1 cellular context compared by ENCODE assay signal in the genomic region with DNA sequence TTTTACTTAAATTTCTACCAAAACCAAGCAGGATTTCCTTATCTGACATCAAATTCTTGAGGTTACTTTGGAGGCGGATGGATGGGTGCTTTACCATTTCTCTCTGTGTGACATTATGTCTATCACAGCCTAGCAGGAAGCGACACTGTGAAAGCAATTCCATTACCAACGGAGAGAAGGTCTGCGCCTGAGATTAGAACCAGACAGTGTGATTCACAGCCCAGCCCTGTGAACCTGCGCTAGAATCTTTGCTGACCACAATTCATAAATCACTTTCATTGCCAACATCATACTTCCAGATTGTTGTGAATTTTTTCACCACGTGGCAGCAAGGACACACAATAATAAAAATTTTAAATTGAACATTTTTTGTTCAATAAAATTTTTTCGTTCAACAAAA.
TF ChIP-seq lines count a peak whose summit lies in the region.

No MANE protein-coding gene starts in this region.

TF ChIP-seq in K562, 482 proteins besides CTCF, POLR2A, EP300 and RAD21 (continued from another document and continues in another):
- TF ChIP-seq, protein P1, sequence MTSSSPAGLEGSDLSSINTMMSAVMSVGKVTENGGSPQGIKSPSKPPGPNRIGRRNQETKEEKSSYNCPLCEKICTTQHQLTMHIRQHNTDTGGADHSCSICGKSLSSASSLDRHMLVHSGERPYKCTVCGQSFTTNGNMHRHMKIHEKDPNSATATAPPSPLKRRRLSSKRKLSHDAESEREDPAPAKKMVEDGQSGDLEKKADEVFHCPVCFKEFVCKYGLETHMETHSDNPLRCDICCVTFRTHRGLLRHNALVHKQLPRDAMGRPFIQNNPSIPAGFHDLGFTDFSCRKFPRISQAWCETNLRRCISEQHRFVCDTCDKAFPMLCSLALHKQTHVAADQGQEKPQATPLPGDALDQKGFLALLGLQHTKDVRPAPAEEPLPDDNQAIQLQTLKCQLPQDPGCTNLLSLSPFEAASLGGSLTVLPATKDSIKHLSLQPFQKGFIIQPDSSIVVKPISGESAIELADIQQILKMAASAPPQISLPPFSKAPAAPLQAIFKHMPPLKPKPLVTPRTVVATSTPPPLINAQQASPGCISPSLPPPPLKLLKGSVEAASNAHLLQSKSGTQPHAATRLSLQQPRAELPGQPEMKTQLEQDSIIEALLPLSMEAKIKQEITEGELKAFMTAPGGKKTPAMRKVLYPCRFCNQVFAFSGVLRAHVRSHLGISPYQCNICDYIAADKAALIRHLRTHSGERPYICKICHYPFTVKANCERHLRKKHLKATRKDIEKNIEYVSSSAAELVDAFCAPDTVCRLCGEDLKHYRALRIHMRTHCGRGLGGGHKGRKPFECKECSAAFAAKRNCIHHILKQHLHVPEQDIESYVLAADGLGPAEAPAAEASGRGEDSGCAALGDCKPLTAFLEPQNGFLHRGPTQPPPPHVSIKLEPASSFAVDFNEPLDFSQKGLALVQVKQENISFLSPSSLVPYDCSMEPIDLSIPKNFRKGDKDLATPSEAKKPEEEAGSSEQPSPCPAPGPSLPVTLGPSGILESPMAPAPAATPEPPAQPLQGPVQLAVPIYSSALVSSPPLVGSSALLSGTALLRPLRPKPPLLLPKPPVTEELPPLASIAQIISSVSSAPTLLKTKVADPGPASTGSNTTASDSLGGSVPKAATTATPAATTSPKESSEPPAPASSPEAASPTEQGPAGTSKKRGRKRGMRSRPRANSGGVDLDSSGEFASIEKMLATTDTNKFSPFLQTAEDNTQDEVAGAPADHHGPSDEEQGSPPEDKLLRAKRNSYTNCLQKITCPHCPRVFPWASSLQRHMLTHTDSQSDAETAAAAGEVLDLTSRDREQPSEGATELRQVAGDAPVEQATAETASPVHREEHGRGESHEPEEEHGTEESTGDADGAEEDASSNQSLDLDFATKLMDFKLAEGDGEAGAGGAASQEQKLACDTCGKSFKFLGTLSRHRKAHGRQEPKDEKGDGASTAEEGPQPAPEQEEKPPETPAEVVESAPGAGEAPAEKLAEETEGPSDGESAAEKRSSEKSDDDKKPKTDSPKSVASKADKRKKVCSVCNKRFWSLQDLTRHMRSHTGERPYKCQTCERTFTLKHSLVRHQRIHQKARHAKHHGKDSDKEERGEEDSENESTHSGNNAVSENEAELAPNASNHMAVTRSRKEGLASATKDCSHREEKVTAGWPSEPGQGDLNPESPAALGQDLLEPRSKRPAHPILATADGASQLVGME (CRISPR knock-in tag; IDR thresholded peaks at IDR 0.05): no peak
- TF ChIP-seq, protein P2, sequence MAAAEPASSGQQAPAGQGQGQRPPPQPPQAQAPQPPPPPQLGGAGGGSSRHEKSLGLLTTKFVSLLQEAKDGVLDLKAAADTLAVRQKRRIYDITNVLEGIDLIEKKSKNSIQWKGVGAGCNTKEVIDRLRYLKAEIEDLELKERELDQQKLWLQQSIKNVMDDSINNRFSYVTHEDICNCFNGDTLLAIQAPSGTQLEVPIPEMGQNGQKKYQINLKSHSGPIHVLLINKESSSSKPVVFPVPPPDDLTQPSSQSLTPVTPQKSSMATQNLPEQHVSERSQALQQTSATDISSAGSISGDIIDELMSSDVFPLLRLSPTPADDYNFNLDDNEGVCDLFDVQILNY (CRISPR knock-in tag; IDR thresholded peaks at IDR 0.05): no peak
- TF ChIP-seq TCF3 (CRISPR knock-in tag; IDR thresholded peaks at IDR 0.05): peak; percentile 93
- TF ChIP-seq FIP1L1 (IDR thresholded peaks at IDR 0.05; ENCODE audit: low read depth, low read length, poor library complexity, severe bottlenecking): no peak
- TF ChIP-seq TRIM28 (IDR thresholded peaks at IDR 0.05): no peak
- no peak for TF ChIP-seq SRF (CRISPR knock-in tag; IDR thresholded peaks at IDR 0.05)
- TF ChIP-seq, protein P3, sequence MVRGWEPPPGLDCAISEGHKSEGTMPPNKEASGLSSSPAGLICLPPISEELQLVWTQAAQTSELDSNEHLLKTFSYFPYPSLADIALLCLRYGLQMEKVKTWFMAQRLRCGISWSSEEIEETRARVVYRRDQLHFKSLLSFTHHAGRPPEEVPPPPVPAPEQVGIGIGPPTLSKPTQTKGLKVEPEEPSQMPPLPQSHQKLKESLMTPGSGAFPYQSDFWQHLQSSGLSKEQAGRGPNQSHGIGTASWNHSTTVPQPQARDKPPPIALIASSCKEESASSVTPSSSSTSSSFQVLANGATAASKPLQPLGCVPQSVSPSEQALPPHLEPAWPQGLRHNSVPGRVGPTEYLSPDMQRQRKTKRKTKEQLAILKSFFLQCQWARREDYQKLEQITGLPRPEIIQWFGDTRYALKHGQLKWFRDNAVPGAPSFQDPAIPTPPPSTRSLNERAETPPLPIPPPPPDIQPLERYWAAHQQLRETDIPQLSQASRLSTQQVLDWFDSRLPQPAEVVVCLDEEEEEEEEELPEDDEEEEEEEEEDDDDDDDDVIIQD (CRISPR knock-in tag; IDR thresholded peaks at IDR 0.05): no peak
- TF ChIP-seq, protein P4, sequence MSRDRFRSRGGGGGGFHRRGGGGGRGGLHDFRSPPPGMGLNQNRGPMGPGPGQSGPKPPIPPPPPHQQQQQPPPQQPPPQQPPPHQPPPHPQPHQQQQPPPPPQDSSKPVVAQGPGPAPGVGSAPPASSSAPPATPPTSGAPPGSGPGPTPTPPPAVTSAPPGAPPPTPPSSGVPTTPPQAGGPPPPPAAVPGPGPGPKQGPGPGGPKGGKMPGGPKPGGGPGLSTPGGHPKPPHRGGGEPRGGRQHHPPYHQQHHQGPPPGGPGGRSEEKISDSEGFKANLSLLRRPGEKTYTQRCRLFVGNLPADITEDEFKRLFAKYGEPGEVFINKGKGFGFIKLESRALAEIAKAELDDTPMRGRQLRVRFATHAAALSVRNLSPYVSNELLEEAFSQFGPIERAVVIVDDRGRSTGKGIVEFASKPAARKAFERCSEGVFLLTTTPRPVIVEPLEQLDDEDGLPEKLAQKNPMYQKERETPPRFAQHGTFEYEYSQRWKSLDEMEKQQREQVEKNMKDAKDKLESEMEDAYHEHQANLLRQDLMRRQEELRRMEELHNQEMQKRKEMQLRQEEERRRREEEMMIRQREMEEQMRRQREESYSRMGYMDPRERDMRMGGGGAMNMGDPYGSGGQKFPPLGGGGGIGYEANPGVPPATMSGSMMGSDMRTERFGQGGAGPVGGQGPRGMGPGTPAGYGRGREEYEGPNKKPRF (IDR thresholded peaks at IDR 0.05; ENCODE audit: low read depth, low read length): no peak
- no peak; the same call in 1 of the 2 replicates for TF ChIP-seq BACH1 (tag; IDR thresholded peaks at IDR 0.05)
- TF ChIP-seq FUS (optimal IDR thresholded peaks at IDR 0.05; ENCODE audit: low read depth, low read length): no peak
- TF ChIP-seq NELFE (IDR thresholded peaks at IDR 0.05; ENCODE audit: insufficient read depth, insufficient read length): no peak
- TF ChIP-seq NR2F6 (CRISPR knock-in tag; IDR thresholded peaks at IDR 0.05): no peak
- TF ChIP-seq HEY1 (CRISPR knock-in tag; IDR thresholded peaks at IDR 0.05; ENCODE audit: borderline replicate concordance): no peak
- no peak for TF ChIP-seq TAF1 (IDR thresholded peaks at IDR 0.05; ENCODE audit: control insufficient read depth, extremely low read depth, insufficient read depth, low read length, severe bottlenecking)
- no peak for TF ChIP-seq CBX8 (IDR thresholded peaks at IDR 0.05; ENCODE audit: borderline replicate concordance, extremely low read depth, low read depth, low read length, poor library complexity, severe bottlenecking)
- TF ChIP-seq ATF1 (CRISPR knock-in tag; IDR thresholded peaks at IDR 0.05): no peak
- peak; percentile 57; the same call in 1 of the 2 replicates for TF ChIP-seq ATF1 (tag; IDR thresholded peaks at IDR 0.05)
- no peak for TF ChIP-seq SLC30A9 (CRISPR knock-in tag; IDR thresholded peaks at IDR 0.05)
- no peak for TF ChIP-seq MECOM (CRISPR knock-in tag; IDR thresholded peaks at IDR 0.05)
- TF ChIP-seq CHD1 (IDR thresholded peaks at IDR 0.05; ENCODE audit: low read length): no peak
- no peak for TF ChIP-seq ZNF121 (CRISPR knock-in tag; conservative IDR thresholded peaks at IDR 0.05)
- TF ChIP-seq, protein P5, sequence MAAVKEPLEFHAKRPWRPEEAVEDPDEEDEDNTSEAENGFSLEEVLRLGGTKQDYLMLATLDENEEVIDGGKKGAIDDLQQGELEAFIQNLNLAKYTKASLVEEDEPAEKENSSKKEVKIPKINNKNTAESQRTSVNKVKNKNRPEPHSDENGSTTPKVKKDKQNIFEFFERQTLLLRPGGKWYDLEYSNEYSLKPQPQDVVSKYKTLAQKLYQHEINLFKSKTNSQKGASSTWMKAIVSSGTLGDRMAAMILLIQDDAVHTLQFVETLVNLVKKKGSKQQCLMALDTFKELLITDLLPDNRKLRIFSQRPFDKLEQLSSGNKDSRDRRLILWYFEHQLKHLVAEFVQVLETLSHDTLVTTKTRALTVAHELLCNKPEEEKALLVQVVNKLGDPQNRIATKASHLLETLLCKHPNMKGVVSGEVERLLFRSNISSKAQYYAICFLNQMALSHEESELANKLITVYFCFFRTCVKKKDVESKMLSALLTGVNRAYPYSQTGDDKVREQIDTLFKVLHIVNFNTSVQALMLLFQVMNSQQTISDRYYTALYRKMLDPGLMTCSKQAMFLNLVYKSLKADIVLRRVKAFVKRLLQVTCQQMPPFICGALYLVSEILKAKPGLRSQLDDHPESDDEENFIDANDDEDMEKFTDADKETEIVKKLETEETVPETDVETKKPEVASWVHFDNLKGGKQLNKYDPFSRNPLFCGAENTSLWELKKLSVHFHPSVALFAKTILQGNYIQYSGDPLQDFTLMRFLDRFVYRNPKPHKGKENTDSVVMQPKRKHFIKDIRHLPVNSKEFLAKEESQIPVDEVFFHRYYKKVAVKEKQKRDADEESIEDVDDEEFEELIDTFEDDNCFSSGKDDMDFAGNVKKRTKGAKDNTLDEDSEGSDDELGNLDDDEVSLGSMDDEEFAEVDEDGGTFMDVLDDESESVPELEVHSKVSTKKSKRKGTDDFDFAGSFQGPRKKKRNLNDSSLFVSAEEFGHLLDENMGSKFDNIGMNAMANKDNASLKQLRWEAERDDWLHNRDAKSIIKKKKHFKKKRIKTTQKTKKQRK (IDR thresholded peaks at IDR 0.05; ENCODE audit: borderline replicate concordance, low read depth, low read length): no peak
- TF ChIP-seq, protein P6, sequence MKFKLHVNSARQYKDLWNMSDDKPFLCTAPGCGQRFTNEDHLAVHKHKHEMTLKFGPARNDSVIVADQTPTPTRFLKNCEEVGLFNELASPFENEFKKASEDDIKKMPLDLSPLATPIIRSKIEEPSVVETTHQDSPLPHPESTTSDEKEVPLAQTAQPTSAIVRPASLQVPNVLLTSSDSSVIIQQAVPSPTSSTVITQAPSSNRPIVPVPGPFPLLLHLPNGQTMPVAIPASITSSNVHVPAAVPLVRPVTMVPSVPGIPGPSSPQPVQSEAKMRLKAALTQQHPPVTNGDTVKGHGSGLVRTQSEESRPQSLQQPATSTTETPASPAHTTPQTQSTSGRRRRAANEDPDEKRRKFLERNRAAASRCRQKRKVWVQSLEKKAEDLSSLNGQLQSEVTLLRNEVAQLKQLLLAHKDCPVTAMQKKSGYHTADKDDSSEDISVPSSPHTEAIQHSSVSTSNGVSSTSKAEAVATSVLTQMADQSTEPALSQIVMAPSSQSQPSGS (CRISPR knock-in tag; IDR thresholded peaks at IDR 0.05): no peak
- TF ChIP-seq, protein P7, sequence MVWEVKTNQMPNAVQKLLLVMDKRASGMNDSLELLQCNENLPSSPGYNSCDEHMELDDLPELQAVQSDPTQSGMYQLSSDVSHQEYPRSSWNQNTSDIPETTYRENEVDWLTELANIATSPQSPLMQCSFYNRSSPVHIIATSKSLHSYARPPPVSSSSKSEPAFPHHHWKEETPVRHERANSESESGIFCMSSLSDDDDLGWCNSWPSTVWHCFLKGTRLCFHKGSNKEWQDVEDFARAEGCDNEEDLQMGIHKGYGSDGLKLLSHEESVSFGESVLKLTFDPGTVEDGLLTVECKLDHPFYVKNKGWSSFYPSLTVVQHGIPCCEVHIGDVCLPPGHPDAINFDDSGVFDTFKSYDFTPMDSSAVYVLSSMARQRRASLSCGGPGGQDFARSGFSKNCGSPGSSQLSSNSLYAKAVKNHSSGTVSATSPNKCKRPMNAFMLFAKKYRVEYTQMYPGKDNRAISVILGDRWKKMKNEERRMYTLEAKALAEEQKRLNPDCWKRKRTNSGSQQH (CRISPR knock-in tag; IDR thresholded peaks at IDR 0.05): no peak
- TF ChIP-seq NCOA4 (IDR thresholded peaks at IDR 0.05; ENCODE audit: partially characterized antibody): no peak
- TF ChIP-seq, protein P8, sequence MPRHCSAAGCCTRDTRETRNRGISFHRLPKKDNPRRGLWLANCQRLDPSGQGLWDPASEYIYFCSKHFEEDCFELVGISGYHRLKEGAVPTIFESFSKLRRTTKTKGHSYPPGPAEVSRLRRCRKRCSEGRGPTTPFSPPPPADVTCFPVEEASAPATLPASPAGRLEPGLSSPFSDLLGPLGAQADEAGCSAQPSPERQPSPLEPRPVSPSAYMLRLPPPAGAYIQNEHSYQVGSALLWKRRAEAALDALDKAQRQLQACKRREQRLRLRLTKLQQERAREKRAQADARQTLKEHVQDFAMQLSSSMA (CRISPR knock-in tag; IDR thresholded peaks at IDR 0.05): no peak
- TF ChIP-seq, protein P9, sequence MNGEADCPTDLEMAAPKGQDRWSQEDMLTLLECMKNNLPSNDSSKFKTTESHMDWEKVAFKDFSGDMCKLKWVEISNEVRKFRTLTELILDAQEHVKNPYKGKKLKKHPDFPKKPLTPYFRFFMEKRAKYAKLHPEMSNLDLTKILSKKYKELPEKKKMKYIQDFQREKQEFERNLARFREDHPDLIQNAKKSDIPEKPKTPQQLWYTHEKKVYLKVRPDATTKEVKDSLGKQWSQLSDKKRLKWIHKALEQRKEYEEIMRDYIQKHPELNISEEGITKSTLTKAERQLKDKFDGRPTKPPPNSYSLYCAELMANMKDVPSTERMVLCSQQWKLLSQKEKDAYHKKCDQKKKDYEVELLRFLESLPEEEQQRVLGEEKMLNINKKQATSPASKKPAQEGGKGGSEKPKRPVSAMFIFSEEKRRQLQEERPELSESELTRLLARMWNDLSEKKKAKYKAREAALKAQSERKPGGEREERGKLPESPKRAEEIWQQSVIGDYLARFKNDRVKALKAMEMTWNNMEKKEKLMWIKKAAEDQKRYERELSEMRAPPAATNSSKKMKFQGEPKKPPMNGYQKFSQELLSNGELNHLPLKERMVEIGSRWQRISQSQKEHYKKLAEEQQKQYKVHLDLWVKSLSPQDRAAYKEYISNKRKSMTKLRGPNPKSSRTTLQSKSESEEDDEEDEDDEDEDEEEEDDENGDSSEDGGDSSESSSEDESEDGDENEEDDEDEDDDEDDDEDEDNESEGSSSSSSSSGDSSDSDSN (IDR thresholded peaks at IDR 0.05; ENCODE audit: borderline replicate concordance in 1 of 2, low read depth in 2 of 2, low read length in 2 of 2): no peak
- no peak for TF ChIP-seq PHF20 (IDR thresholded peaks at IDR 0.05; ENCODE audit: partially characterized antibody)
- TF ChIP-seq ZNF717 (CRISPR knock-in tag; IDR thresholded peaks at IDR 0.05): no peak
- TF ChIP-seq, protein P10, sequence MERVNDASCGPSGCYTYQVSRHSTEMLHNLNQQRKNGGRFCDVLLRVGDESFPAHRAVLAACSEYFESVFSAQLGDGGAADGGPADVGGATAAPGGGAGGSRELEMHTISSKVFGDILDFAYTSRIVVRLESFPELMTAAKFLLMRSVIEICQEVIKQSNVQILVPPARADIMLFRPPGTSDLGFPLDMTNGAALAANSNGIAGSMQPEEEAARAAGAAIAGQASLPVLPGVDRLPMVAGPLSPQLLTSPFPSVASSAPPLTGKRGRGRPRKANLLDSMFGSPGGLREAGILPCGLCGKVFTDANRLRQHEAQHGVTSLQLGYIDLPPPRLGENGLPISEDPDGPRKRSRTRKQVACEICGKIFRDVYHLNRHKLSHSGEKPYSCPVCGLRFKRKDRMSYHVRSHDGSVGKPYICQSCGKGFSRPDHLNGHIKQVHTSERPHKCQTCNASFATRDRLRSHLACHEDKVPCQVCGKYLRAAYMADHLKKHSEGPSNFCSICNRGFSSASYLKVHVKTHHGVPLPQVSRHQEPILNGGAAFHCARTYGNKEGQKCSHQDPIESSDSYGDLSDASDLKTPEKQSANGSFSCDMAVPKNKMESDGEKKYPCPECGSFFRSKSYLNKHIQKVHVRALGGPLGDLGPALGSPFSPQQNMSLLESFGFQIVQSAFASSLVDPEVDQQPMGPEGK (CRISPR knock-in tag; IDR thresholded peaks at IDR 0.05; ENCODE audit: borderline replicate concordance): no peak
- no peak for TF ChIP-seq ZNF699 (CRISPR knock-in tag; IDR thresholded peaks at IDR 0.05; ENCODE audit: insufficient replicate concordance)
